7 cellular contexts compared by ENCODE assay signal in the genomic region with DNA sequence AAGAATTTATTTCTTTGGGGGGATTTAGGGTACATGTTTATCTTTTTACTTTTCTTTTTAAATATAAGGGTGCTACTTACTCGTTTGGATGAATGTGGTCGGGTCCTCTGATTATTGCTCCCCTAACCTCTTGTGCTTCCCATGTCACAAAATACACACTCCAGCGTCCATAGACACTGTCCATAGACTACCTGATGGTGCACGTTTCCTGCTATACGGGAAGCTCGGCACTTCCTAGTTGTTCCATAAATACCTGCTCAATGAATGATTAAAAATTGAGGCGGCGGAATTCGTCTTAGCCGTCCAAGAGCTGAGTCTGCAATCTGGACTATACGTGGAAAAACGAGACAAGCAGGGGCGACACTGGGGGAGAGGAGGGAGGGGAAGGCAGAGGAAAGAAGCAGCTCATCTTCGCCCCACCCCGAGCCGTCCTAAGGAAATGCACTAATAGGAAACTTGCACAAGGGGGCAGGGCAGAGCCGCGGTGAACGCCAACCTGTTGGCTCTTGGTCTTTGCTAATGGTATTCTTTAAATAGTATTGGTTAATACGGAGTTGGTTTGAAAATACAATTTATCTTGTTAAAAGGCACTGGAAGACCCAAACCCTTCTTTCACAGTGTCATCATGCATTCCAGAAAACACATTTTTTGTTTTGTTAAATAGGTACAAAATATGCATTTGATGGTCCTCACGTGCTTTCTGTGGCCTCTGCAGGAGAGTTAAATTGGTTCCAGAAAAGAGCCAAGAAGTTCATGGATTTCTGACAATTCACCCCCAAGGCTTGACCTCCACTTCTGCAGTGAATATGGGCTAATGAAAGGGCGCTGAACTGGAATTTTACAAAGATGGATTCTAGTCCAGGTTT.
DNase-seq lines count a peak whose midpoint lies in the region; ATAC-seq and TF ChIP-seq lines count a peak whose summit lies in the region.

No MANE protein-coding gene starts in this region.

- H3K27ac Mint-ChIP-seq in brain = no peak overlapping the region

- H3K4me3 ChIP-seq in MG63 = peak overlapping the region; percentile 28
- H3K4me3 ChIP-seq in tibial artery = no peak overlapping the region

- DNase-seq in GM04504 (ENCODE audit: low read depth) (peak; percentile 3), MG63 (peak; percentile 30), left kidney (ENCODE audit: low read depth, low spot score) (peak; percentile 52), tibial artery (peak in 1 of 2 donors; percentile 43)

- TF ChIP-seq CTCF in brain (conservative IDR thresholded peaks at IDR 0.05) (peak; percentile 44 to 56), tibial artery (IDR thresholded peaks at IDR 0.05) (peak; percentile 34 to 43)

- H3K27me3 Mint-ChIP-seq in brain = peaks cover 9% of the 10 kb centered on the region

- peaks cover 44% of the 10 kb centered on the region for H3K36me3 Mint-ChIP-seq in brain

- H3K9me3 Mint-ChIP-seq in brain = peaks cover 25 to 42% (median 38%) of the 10 kb centered on the region in 5 experiments

- H3K27me3 ChIP-seq in MG63 = no peaks in the 10 kb centered on the region
- H3K27me3 ChIP-seq in tibial artery = no peaks in the 10 kb centered on the region

- H3K27ac ChIP-seq in tibial artery = no peak overlapping the region

- no peaks in the 10 kb centered on the region for H3K9me3 ChIP-seq in MG63
- peaks cover 0 to 7% (median 7%) of the 10 kb centered on the region in 3 donors for H3K9me3 ChIP-seq in tibial artery

- peaks cover 8% of the 10 kb centered on the region for H3K4me1 Mint-ChIP-seq in brain

- H3K4me3 Mint-ChIP-seq in brain = no peak overlapping the region

- no peaks in the 10 kb centered on the region for H3K4me1 ChIP-seq in tibial artery

- peak; percentile 90 for ATAC-seq in GM21447 (IDR thresholded peaks at IDR 0.05; ENCODE audit: unreplicated experiment)
- ATAC-seq in GM18870 (IDR thresholded peaks at IDR 0.05; ENCODE audit: unreplicated experiment) = no peak

- H3K36me3 ChIP-seq in MG63 = no peaks in the 10 kb centered on the region
- H3K36me3 ChIP-seq in tibial artery = no peaks in the 10 kb centered on the region

- intact Hi-C loops in tibial artery (cut with DNase I; ENCODE audit: low total_unique reads) = no loop called here
